8 cellular contexts compared by ENCODE assay signal in the genomic region with DNA sequence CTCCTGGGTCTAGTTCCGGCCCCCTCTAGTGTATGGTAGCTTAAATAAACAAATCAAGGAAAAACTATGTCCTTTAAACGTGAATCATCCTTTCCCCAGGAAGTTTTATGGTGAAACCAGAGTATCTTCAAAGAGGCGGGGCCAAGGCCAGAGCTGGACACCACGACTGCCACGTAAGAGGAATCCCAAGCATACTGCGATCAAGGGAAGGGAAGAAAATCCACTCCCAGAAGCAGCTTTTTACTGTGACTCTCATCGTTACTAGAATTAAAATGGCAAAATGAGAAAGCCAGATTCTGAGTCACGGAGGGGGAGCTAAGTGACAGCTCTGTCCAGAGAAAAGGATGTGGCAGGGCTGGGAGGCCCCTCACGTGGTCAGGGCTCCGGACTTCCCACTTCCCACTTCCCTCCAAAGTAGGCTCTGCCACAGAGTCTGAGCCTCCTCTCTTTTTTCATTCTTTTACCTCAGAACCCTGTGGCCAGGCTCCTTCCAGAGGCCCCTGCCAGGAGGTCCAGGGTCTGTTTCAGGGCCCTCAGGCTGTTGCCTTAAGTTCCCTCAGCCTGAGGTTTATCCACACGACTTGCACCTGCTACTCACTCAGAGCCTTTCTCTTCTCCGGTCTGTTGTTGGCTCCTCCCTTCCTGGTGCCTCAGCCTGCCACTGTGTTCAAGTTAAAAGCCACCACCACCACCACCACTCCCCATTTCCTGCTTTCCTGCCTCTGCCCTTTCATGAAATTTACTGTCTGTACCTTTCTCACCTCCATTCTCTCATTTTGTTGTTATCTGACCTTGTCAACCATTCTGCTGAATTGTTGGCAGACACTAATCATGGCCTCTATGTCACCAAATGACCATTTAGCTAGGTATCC. TPM values are rescaled to one million over a fixed set of nuclear protein-coding genes. Genes with fewer than 3 reads are reported as not detected.
DNase-seq lines count a peak whose midpoint lies in the region; ATAC-seq and TF ChIP-seq lines count a peak whose summit lies in the region.

No MANE protein-coding gene starts in this region.

- no peak for TF ChIP-seq POLR2A in esophagus muscularis mucosa (IDR thresholded peaks at IDR 0.05; ENCODE audit: low read depth)

- no peak for TF ChIP-seq EP300 in esophagus muscularis mucosa (IDR thresholded peaks at IDR 0.05)

- H3K9me3 ChIP-seq in esophagus muscularis mucosa (no peaks in the 10 kb centered on the region), neuron (ENCODE audit: low read length) (no peaks in the 10 kb centered on the region)

- H3K27ac Mint-ChIP-seq in activated CD8-positive, alpha-beta memory T cell treated with anti-CD3 and anti-CD28 coated beads, Interleukin-2, amount 10 ng/mL, durations not matched to agents 7 days and 5 days, result peak overlapping the region; percentile 90

- no peaks in the 10 kb centered on the region for H3K27me3 Mint-ChIP-seq in activated CD8-positive, alpha-beta memory T cell treated with anti-CD3 and anti-CD28 coated beads, Interleukin-2, amount 10 ng/mL, durations not matched to agents 7 days and 5 days

- H3K36me3 ChIP-seq in esophagus muscularis mucosa (peaks cover 0 to 5% (median 0%) of the 10 kb centered on the region in 4 donors), neuron (ENCODE audit: insufficient read depth, low read length) (no peaks in the 10 kb centered on the region)

- CTCF ChIA-PET in activated CD8-positive, alpha-beta memory T cell treated with anti-CD3 and anti-CD28 coated beads, Interleukin-2, amount 10 ng/mL, durations not matched to agents 7 days and 5 days (lab: Charles Lee), result interaction anchor here (0.9 to 9.5 kb wide), 13 partner anchors 8 to 836 kb away, joined by 3 to 93 read pairs (median 4); a partner anchor contains a TSS

- H3K9me3 Mint-ChIP-seq in activated CD8-positive, alpha-beta memory T cell treated with anti-CD3 and anti-CD28 coated beads, Interleukin-2, amount 10 ng/mL, durations not matched to agents 7 days and 5 days (ENCODE audit: low read depth), result no peaks in the 10 kb centered on the region

- H3K27ac ChIP-seq in esophagus muscularis mucosa (replicated peaks in 1 of 4), result peak overlapping the region; percentile 84 to 91 (median 86)

- peaks cover 35 to 49% (median 48%) of the 10 kb centered on the region in 4 donors for H3K4me1 ChIP-seq in esophagus muscularis mucosa
- peaks cover 22% of the 10 kb centered on the region for H3K4me1 ChIP-seq in neuron (ENCODE audit: insufficient read depth, low read length)

- peak overlapping the region; percentile 69 to 90 (median 78) for H3K4me3 ChIP-seq in esophagus muscularis mucosa
- H3K4me3 ChIP-seq in neuron (ENCODE audit: low read length), result no peak overlapping the region

- H3K27me3 ChIP-seq in esophagus muscularis mucosa (no peaks in the 10 kb centered on the region), neuron (ENCODE audit: insufficient read depth, low read length) (no peaks in the 10 kb centered on the region)

- peak overlapping the region; percentile 11 for H2AFZ ChIP-seq in neuron (ENCODE audit: low read depth, low read length)

- 26% methylated on average over 12 of the region's 12 CpGs for WGBS in esophagus muscularis mucosa

- DNase-seq in DMS 273 (lab: John Stamatoyannopoulos, UW; ENCODE audit: unreplicated experiment) (peak; percentile 9), DMS 273 treated with DMSO at 0.1 percent for 48 hours (lab: John Stamatoyannopoulos, UW) (no peak), NCI-H2227 (lab: John Stamatoyannopoulos, UW; ENCODE audit: unreplicated experiment) (peak; percentile 12), esophagus muscularis mucosa (ENCODE audit: extremely low spot score) (no peak), NCI-H2081 treated with DMSO at 0.1 percent for 48 hours (lab: John Stamatoyannopoulos, UW) (no peak)
- DNase-seq in activated CD8-positive, alpha-beta memory T cell treated with anti-CD3 and anti-CD28 coated beads, Interleukin-2, amount 10 ng/mL, durations not matched to agents 7 days and 5 days, result peak; percentile 88

- no peak for TF ChIP-seq CTCF in esophagus muscularis mucosa (IDR thresholded peaks at IDR 0.05)

- peak; percentile 45 for ATAC-seq in HG02623 (IDR thresholded peaks at IDR 0.05; ENCODE audit: unreplicated experiment)
- peak; percentile 69 for ATAC-seq in activated CD8-positive, alpha-beta memory T cell treated with anti-CD3 and anti-CD28 coated beads, Interleukin-2, amount 10 ng/mL, durations not matched to agents 7 days and 5 days

- H3K4me3 Mint-ChIP-seq in activated CD8-positive, alpha-beta memory T cell treated with anti-CD3 and anti-CD28 coated beads, Interleukin-2, amount 10 ng/mL, durations not matched to agents 7 days and 5 days, result peak overlapping the region; percentile 93

- H3K4me1 Mint-ChIP-seq in activated CD8-positive, alpha-beta memory T cell treated with anti-CD3 and anti-CD28 coated beads, Interleukin-2, amount 10 ng/mL, durations not matched to agents 7 days and 5 days, result peaks cover 47% of the 10 kb centered on the region

- intact Hi-C loops in esophagus muscularis mucosa (cut with DNase I), result no loop called here

- H3K36me3 Mint-ChIP-seq in activated CD8-positive, alpha-beta memory T cell treated with anti-CD3 and anti-CD28 coated beads, Interleukin-2, amount 10 ng/mL, durations not matched to agents 7 days and 5 days, result peaks cover 7% of the 10 kb centered on the region

RNA-seq across cellular contexts. Expression of a gene that starts 1.4 kb away (rescaled TPM):
- total RNA-seq in activated CD8-positive, alpha-beta memory T cell treated with anti-CD3 and anti-CD28 coated beads, Interleukin-2, amount 10 ng/mL, durations not matched to agents 7 days and 5 days, result 10 to 100 TPM; 65.3 to 67.1 TPM
- 10 to 100 TPM; 14.1 to 56.0 (median 34.0) TPM for total RNA-seq in esophagus muscularis mucosa

Comparison
In these comparisons a context has a peak if more than half of its experiments do, and no peak if none do; other contexts are left out.
1. DNase-seq: peak in DMS 273 (single experiment), NCI-H2227 (single experiment) and activated CD8-positive, alpha-beta memory T cell treated with anti-CD3 and anti-CD28 coated beads, Interleukin-2, amount 10 ng/mL, durations not matched to agents 7 days and 5 days (single experiment); none in DMS 273 treated with DMSO at 0.1 percent for 48 hours (single experiment), esophagus muscularis mucosa (single experiment) and NCI-H2081 treated with DMSO at 0.1 percent for 48 hours (single experiment).